Comparison of ENCODE assay signal across 12 cellular contexts in the genomic region with DNA sequence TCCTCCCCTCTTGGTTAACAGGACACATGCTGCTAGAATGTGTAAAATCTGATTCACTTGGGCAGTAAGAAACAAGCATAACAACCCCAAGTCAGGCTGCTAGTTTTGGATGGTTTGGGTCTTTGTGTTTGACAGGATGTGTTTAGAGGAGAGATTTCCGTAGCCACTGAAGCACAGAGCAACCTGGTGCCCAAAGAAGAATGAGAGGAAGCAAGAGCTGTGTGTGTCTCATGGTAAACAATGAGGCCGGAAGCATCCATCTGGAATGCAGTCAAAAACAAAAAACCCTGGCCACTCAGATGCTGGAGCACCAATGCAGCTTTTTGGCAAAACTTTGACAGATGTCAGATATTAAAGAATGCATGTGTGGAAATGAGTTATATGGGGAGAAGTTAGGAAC. TPM values are rescaled to one million over a fixed set of nuclear protein-coding genes. Genes with fewer than 3 reads are reported as not detected.
DNase-seq lines count a peak whose midpoint lies in the region; ATAC-seq and TF ChIP-seq lines count a peak whose summit lies in the region.
"Had no signal": no experiment of that assay in that cellular context is flagged by ENCODE, and none has a peak within 500 bp of the region (broad histone marks: within the 10 kb centered on the region; RNA-seq: fewer than 3 reads in every experiment).

No MANE protein-coding gene starts in this region.

- peak overlapping the region; percentile 59 for H3K4me3 Mint-ChIP-seq in T-helper 1 cell treated with Interleukin-12 subunit alpha and Interleukin-12 subunit beta and Interleukin-4 antibody, amounts not matched to agents 30 μg/mL and 1 μg/mL, for 36 hours
- H3K4me3 Mint-ChIP-seq: activated T-cell treated with anti-CD3 and anti-CD28 coated beads, Interleukin-2, amount 50 U/mL, for 72 hours had no signal

- peak; percentile 57 for ATAC-seq in GM18861 (IDR thresholded peaks at IDR 0.05; ENCODE audit: unreplicated experiment)
- peak; percentile 52 to 71 for ATAC-seq in left cardiac atrium
- no peak for ATAC-seq in HG02870 (IDR thresholded peaks at IDR 0.05; ENCODE audit: unreplicated experiment)
- ATAC-seq: activated T-cell treated with anti-CD3 and anti-CD28 coated beads, Interleukin-2, amount 50 U/mL, for 72 hours had no signal

- no peak overlapping the region for H3K4me2 ChIP-seq in neuronal stem cell (ENCODE audit: insufficient read depth, low read length, poor library complexity, severe bottlenecking)

- no peak overlapping the region for H2BK12ac ChIP-seq in neuronal stem cell (ENCODE audit: low read length)

- peak overlapping the region; percentile 58 for H3K27ac Mint-ChIP-seq in T-helper 1 cell treated with Interleukin-12 subunit alpha and Interleukin-12 subunit beta and Interleukin-4 antibody, amounts not matched to agents 30 μg/mL and 1 μg/mL, for 36 hours
- H3K27ac Mint-ChIP-seq: activated T-cell treated with anti-CD3 and anti-CD28 coated beads, Interleukin-2, amount 50 U/mL, for 72 hours had no signal

- intact Hi-C loops in left cardiac atrium (cut with DNase I), result no loop called here
- intact Hi-C loops in ovary (cut with DNase I), result no loop called here

- no peak overlapping the region for H4K8ac ChIP-seq in neuronal stem cell (ENCODE audit: low read depth, low read length)

- H3K9ac ChIP-seq in neuronal stem cell (ENCODE audit: low read depth, low read length, poor library complexity), result no peak overlapping the region

- DNase-seq in left cardiac atrium (no peak), neuronal stem cell (ENCODE audit: low spot score) (peak; percentile 5), ovary (no peak), NCI-H82 (lab: John Stamatoyannopoulos, UW) (no peak)
- DNase-seq: activated T-cell treated with anti-CD3 and anti-CD28 coated beads, Interleukin-2, amount 50 U/mL, for 72 hours; Caco-2; NK-92 treated with Interleukin-12 subunit alpha and Interleukin-12 subunit beta, amount 100 ng/mL, for 24 hours had no signal

- H3K9me3 Mint-ChIP-seq in T-helper 1 cell treated with Interleukin-12 subunit alpha and Interleukin-12 subunit beta and Interleukin-4 antibody, amounts not matched to agents 30 μg/mL and 1 μg/mL, for 36 hours, result no peaks in the 10 kb centered on the region

- no peak overlapping the region for H3K18ac ChIP-seq in neuronal stem cell (ENCODE audit: low read length)

- H3K27me3 Mint-ChIP-seq in T-helper 1 cell treated with Interleukin-12 subunit alpha and Interleukin-12 subunit beta and Interleukin-4 antibody, amounts not matched to agents 30 μg/mL and 1 μg/mL, for 36 hours (ENCODE audit: low read depth), result peaks cover 8% of the 10 kb centered on the region

- H3K27ac ChIP-seq in neuronal stem cell (replicated peaks; ENCODE audit: low read length) (no peak overlapping the region), ovary (no peak overlapping the region)
- H3K27ac ChIP-seq: SK-N-MC, thoracic aorta had no signal

- no peak overlapping the region for H4K91ac ChIP-seq in neuronal stem cell (ENCODE audit: low read depth, low read length, poor library complexity)

- H3K36me3 Mint-ChIP-seq in T-helper 1 cell treated with Interleukin-12 subunit alpha and Interleukin-12 subunit beta and Interleukin-4 antibody, amounts not matched to agents 30 μg/mL and 1 μg/mL, for 36 hours (ENCODE audit: low read depth), result peaks cover 3% of the 10 kb centered on the region

- peak overlapping the region; percentile 46 for H2AFZ ChIP-seq in neuronal stem cell (ENCODE audit: low read length)

- H3K4me1 ChIP-seq in neuronal stem cell (ENCODE audit: control insufficient read depth in 2 of 2, insufficient read depth in 1 of 2, low read depth in 1 of 2, low read length in 2 of 2) (peaks cover 9 to 13% of the 10 kb centered on the region in 2 donors), ovary (ENCODE audit: insufficient read depth) (no peaks in the 10 kb centered on the region)
- H3K4me1 ChIP-seq: Caco-2 had no signal

- H2AK5ac ChIP-seq in neuronal stem cell (ENCODE audit: low read depth, low read length), result no peak overlapping the region

- H3K4me3 ChIP-seq in neuronal stem cell (ENCODE audit: low read length in 2 of 2) (no peak overlapping the region), ovary (no peak overlapping the region)
- H3K4me3 ChIP-seq: SK-N-MC, thoracic aorta had no signal

- no peak overlapping the region for H2BK5ac ChIP-seq in neuronal stem cell (ENCODE audit: low read length)

- TF ChIP-seq CTCF in ovary (IDR thresholded peaks at IDR 0.05), result no peak

- H3K4me1 Mint-ChIP-seq in T-helper 1 cell treated with Interleukin-12 subunit alpha and Interleukin-12 subunit beta and Interleukin-4 antibody, amounts not matched to agents 30 μg/mL and 1 μg/mL, for 36 hours (ENCODE audit: low read depth), result peaks cover 33% of the 10 kb centered on the region

- H3K9me3 ChIP-seq in neuronal stem cell (replicated peaks in 1 of 2; ENCODE audit: control insufficient read depth in 2 of 2, insufficient read depth in 1 of 2, low read depth in 1 of 2, low read length in 2 of 2), result peaks cover 7% of the 10 kb centered on the region in 2 donors
- no peaks in the 10 kb centered on the region for H3K9me3 ChIP-seq in ovary
- H3K9me3 ChIP-seq: Caco-2, thoracic aorta had no signal

- H3K4ac ChIP-seq in neuronal stem cell (ENCODE audit: low read length), result no peak overlapping the region

- no peaks in the 10 kb centered on the region for H3K36me3 ChIP-seq in neuronal stem cell (replicated peaks in 1 of 2; ENCODE audit: control insufficient read depth in 2 of 2, insufficient read depth in 2 of 2, low read length in 2 of 2)
- H3K36me3 ChIP-seq in ovary, result no peaks in the 10 kb centered on the region
- H3K36me3 ChIP-seq: thoracic aorta had no signal

- TF ChIP-seq EP300 in ovary (IDR thresholded peaks at IDR 0.05), result no peak

- no CpG with 5 or more reads among the region's 2 CpGs for WGBS in neuronal stem cell (ENCODE audit: extremely low coverage in 2 of 2, insufficient read length in 2 of 2, insufficient replicate concordance in 1 of 2), 2 donors
- WGBS in ovary, 3 donors, result 45 to 51% (median 48%) methylated on average over 2 of the region's 2 CpGs

- H2BK15ac ChIP-seq in neuronal stem cell (ENCODE audit: low read length), result no peak overlapping the region

- TF ChIP-seq POLR2A in ovary (IDR thresholded peaks at IDR 0.05), result no peak

- no peak overlapping the region for H3K14ac ChIP-seq in neuronal stem cell (ENCODE audit: low read length)

- H3K27me3 ChIP-seq in neuronal stem cell (ENCODE audit: control insufficient read depth in 3 of 3, insufficient read depth in 3 of 3, low read depth in 1 of 3, low read length in 3 of 3) (no peaks in the 10 kb centered on the region), ovary (no peaks in the 10 kb centered on the region)

- no peaks in the 10 kb centered on the region for H3K79me1 ChIP-seq in neuronal stem cell (ENCODE audit: low read depth, low read length)

- H2BK120ac ChIP-seq in neuronal stem cell (ENCODE audit: low read depth, low read length), result no peak overlapping the region

- H3K23ac ChIP-seq in neuronal stem cell (ENCODE audit: low read depth, low read length, poor library complexity), result no peak overlapping the region

RNA-seq across cellular contexts. Expression of a gene that starts 39.4 kb away (rescaled TPM):
- 10 to 100 TPM; 20.2 to 29.3 TPM for total RNA-seq in left cardiac atrium
- polyA plus RNA-seq in neuronal stem cell (2013, experiment 1 of 2), result 8.0 TPM
- polyA plus RNA-seq in neuronal stem cell (2013, experiment 2 of 2), result 7.3 TPM
- 10 to 100 TPM; 21.8 to 52.1 (median 35.0) TPM for total RNA-seq in ovary
- polyA plus RNA-seq in ovary, result 10 to 100 TPM; 19.0 to 22.0 TPM
